20 cellular contexts compared by ENCODE assay signal in genomic region chr12:105928436-105928835, GRCh38.
DNase-seq lines count a peak whose midpoint lies in the region; ATAC-seq and TF ChIP-seq lines count a peak whose summit lies in the region.
"Had no signal": no experiment of that assay in that cellular context is flagged by ENCODE, and none has a peak within 500 bp of the region (broad histone marks: within the 10 kb centered on the region; RNA-seq: fewer than 3 reads in every experiment).

No MANE protein-coding gene starts in this region.

- H3K36me3 ChIP-seq in RWPE2 (ENCODE audit: low read depth) (no peaks in the 10 kb centered on the region), thyroid gland (no peaks in the 10 kb centered on the region), SJCRH30 (no peaks in the 10 kb centered on the region), MG63 (no peaks in the 10 kb centered on the region)
- no peaks in the 10 kb centered on the region for H3K36me3 ChIP-seq in CD8-positive, alpha-beta T cell (ENCODE audit: insufficient read depth, low read length)
- H3K36me3 ChIP-seq: brain microvascular endothelial cell, SJSA1 had no signal

- H3K36me3 Mint-ChIP-seq in CD8-positive, alpha-beta T cell: no peaks in the 10 kb centered on the region
- H3K36me3 Mint-ChIP-seq: activated naive CD8-positive, alpha-beta T cell treated with anti-CD3 and anti-CD28 coated beads, Interleukin-2, amount 10 ng/mL, durations not matched to agents 7 days and 5 days; immature natural killer cell had no signal

- peak; percentile 85 for DNase-seq in RWPE2 (ENCODE audit: low spot score)
- peak; percentile 68 for DNase-seq in kidney tubule cell (ENCODE audit: low spot score)
- peak; percentile 36 to 58 for DNase-seq in thyroid gland
- no peak for DNase-seq in SJCRH30
- DNase-seq in MG63: no peak
- DNase-seq in CD8-positive, alpha-beta T cell: no peak
- DNase-seq: activated CD4-positive, alpha-beta T cell treated with anti-CD3 and anti-CD28 coated beads, Interleukin-2, amount 10 ng/mL, durations not matched to agents 7 days and 5 days; activated naive CD8-positive, alpha-beta T cell treated with anti-CD3 and anti-CD28 coated beads, Interleukin-2, amount 10 ng/mL, durations not matched to agents 7 days and 5 days; brain microvascular endothelial cell; CD4-positive, alpha-beta T cell; DND-41; H9; immature natural killer cell; Karpas-422; NCI-H1092 treated with DMSO at 0.1 percent for 48 hours; NCI-H2171 treated with DMSO at 0.1 percent for 48 hours had no signal

- peaks cover 5% of the 10 kb centered on the region for H3K27me3 Mint-ChIP-seq in CD8-positive, alpha-beta T cell (ENCODE audit: low read depth)
- H3K27me3 Mint-ChIP-seq: activated CD4-positive, alpha-beta T cell treated with anti-CD3 and anti-CD28 coated beads, Interleukin-2, amount 10 ng/mL, durations not matched to agents 7 days and 5 days; activated naive CD8-positive, alpha-beta T cell treated with anti-CD3 and anti-CD28 coated beads, Interleukin-2, amount 10 ng/mL, durations not matched to agents 7 days and 5 days had no signal

- CTCF ChIA-PET in CD8-positive, alpha-beta T cell (lab: Charles Lee): no interaction called here

- no peaks in the 10 kb centered on the region for H3K9me3 ChIP-seq in RWPE2 (ENCODE audit: severe bottlenecking)
- H3K9me3 ChIP-seq in thyroid gland: no peaks in the 10 kb centered on the region
- H3K9me3 ChIP-seq in SJCRH30 (replicated peaks): peaks cover 5% of the 10 kb centered on the region; the same call in 1 of the 2 replicates
- H3K9me3 ChIP-seq in MG63: no peaks in the 10 kb centered on the region
- H3K9me3 ChIP-seq in CD8-positive, alpha-beta T cell (ENCODE audit: low read length): no peaks in the 10 kb centered on the region
- H3K9me3 ChIP-seq: SJSA1 had no signal

- no peak for TF ChIP-seq EP300 in Ishikawa (IDR thresholded peaks at IDR 0.05; ENCODE audit: borderline replicate concordance)

- H3K27me3 ChIP-seq in RWPE2 (ENCODE audit: insufficient read depth, poor library complexity, severe bottlenecking): no peaks in the 10 kb centered on the region
- no peaks in the 10 kb centered on the region for H3K27me3 ChIP-seq in thyroid gland
- no peaks in the 10 kb centered on the region for H3K27me3 ChIP-seq in SJCRH30
- no peaks in the 10 kb centered on the region for H3K27me3 ChIP-seq in MG63
- no peaks in the 10 kb centered on the region for H3K27me3 ChIP-seq in CD8-positive, alpha-beta T cell (ENCODE audit: insufficient read depth, low read length)
- H3K27me3 ChIP-seq: brain microvascular endothelial cell, SJSA1 had no signal

- no peak overlapping the region for H3K4me3 ChIP-seq in RWPE2 (ENCODE audit: severe bottlenecking)
- H3K4me3 ChIP-seq in thyroid gland (replicated peaks in 1 of 3): no peak overlapping the region
- no peak overlapping the region for H3K4me3 ChIP-seq in SJCRH30
- H3K4me3 ChIP-seq in MG63: no peak overlapping the region
- H3K4me3 ChIP-seq in CD8-positive, alpha-beta T cell (ENCODE audit: low read depth, low read length): no peak overlapping the region
- H3K4me3 ChIP-seq: SJSA1 had no signal

- peaks cover 2% of the 10 kb centered on the region for H3K9me3 Mint-ChIP-seq in CD8-positive, alpha-beta T cell
- H3K9me3 Mint-ChIP-seq: activated naive CD8-positive, alpha-beta T cell treated with anti-CD3 and anti-CD28 coated beads, Interleukin-2, amount 10 ng/mL, durations not matched to agents 7 days and 5 days; CD4-positive, alpha-beta T cell; T-helper 1 cell treated with Interleukin-12 subunit alpha and Interleukin-12 subunit beta and Interleukin-4 antibody, amounts not matched to agents 30 μg/mL and 1 μg/mL, for 36 hours had no signal

- H3K27ac Mint-ChIP-seq in CD8-positive, alpha-beta T cell: no peak overlapping the region
- H3K27ac Mint-ChIP-seq: activated CD4-positive, alpha-beta T cell treated with anti-CD3 and anti-CD28 coated beads, Interleukin-2, amount 10 ng/mL, durations not matched to agents 7 days and 5 days; activated naive CD8-positive, alpha-beta T cell treated with anti-CD3 and anti-CD28 coated beads, Interleukin-2, amount 10 ng/mL, durations not matched to agents 7 days and 5 days; activated T-helper 17 cell treated with anti-CD3 and anti-CD28 coated beads, Interleukin-2, amount 50 U/mL, for 72 hours; CD4-positive, alpha-beta T cell; H9; immature natural killer cell; T-helper 1 cell treated with Interleukin-12 subunit alpha and Interleukin-12 subunit beta and Interleukin-4 antibody, amounts not matched to agents 30 μg/mL and 1 μg/mL, for 36 hours had no signal

- peak; percentile 88 for ATAC-seq in RWPE2 (ENCODE audit: low read depth)
- no peak for ATAC-seq in CD8-positive, alpha-beta T cell
- ATAC-seq: activated T-helper 17 cell treated with anti-CD3 and anti-CD28 coated beads, Interleukin-2, amount 50 U/mL, for 72 hours had no signal

- TF ChIP-seq RAD21 in Ishikawa (IDR thresholded peaks at IDR 0.05; ENCODE audit: low read depth): no peak

- TF ChIP-seq CTCF in RWPE2 (IDR thresholded peaks at IDR 0.05; ENCODE audit: poor library complexity, severe bottlenecking) (no peak), thyroid gland (IDR thresholded peaks at IDR 0.05) (no peak)
- TF ChIP-seq CTCF in CD8-positive, alpha-beta T cell (IDR thresholded peaks at IDR 0.05): no peak

- POLR2A ChIA-PET in CD8-positive, alpha-beta T cell (lab: Charles Lee): no interaction called here

- no peaks in the 10 kb centered on the region for H3K4me1 Mint-ChIP-seq in CD8-positive, alpha-beta T cell (ENCODE audit: low read depth)
- H3K4me1 Mint-ChIP-seq: activated CD4-positive, alpha-beta T cell treated with anti-CD3 and anti-CD28 coated beads, Interleukin-2, amount 10 ng/mL, durations not matched to agents 7 days and 5 days; activated naive CD8-positive, alpha-beta T cell treated with anti-CD3 and anti-CD28 coated beads, Interleukin-2, amount 10 ng/mL, durations not matched to agents 7 days and 5 days; activated T-helper 17 cell treated with anti-CD3 and anti-CD28 coated beads, Interleukin-2, amount 50 U/mL, for 72 hours; immature natural killer cell had no signal

- H3K4me3 Mint-ChIP-seq in CD8-positive, alpha-beta T cell: no peak overlapping the region
- H3K4me3 Mint-ChIP-seq: activated CD4-positive, alpha-beta T cell treated with anti-CD3 and anti-CD28 coated beads, Interleukin-2, amount 10 ng/mL, durations not matched to agents 7 days and 5 days; activated naive CD8-positive, alpha-beta T cell treated with anti-CD3 and anti-CD28 coated beads, Interleukin-2, amount 10 ng/mL, durations not matched to agents 7 days and 5 days; activated T-helper 17 cell treated with anti-CD3 and anti-CD28 coated beads, Interleukin-2, amount 50 U/mL, for 72 hours; CD4-positive, alpha-beta T cell; H9; immature natural killer cell; T-helper 1 cell treated with Interleukin-12 subunit alpha and Interleukin-12 subunit beta and Interleukin-4 antibody, amounts not matched to agents 30 μg/mL and 1 μg/mL, for 36 hours had no signal

- H3K27ac ChIP-seq in RWPE2 (ENCODE audit: poor library complexity, severe bottlenecking) (peak overlapping the region; percentile 56), thyroid gland (no peak overlapping the region), SJCRH30 (no peak overlapping the region)
- no peak overlapping the region for H3K27ac ChIP-seq in CD8-positive, alpha-beta T cell (ENCODE audit: low read depth, low read length)
- H3K27ac ChIP-seq: brain microvascular endothelial cell, SJSA1 had no signal

- TF ChIP-seq POLR2A in thyroid gland (IDR thresholded peaks at IDR 0.05): no peak

- WGBS in thyroid gland, 2 donors: 61 to 62% methylated on average over 3 of the region's 3 CpGs

- H3K4me1 ChIP-seq in RWPE2 (ENCODE audit: insufficient read depth, poor library complexity, severe bottlenecking): peaks cover 16% of the 10 kb centered on the region
- H3K4me1 ChIP-seq in thyroid gland: no peaks in the 10 kb centered on the region
- peaks cover 5% of the 10 kb centered on the region; the same call in 1 of the 2 replicates for H3K4me1 ChIP-seq in SJCRH30
- no peaks in the 10 kb centered on the region for H3K4me1 ChIP-seq in CD8-positive, alpha-beta T cell (ENCODE audit: insufficient read depth, low read length)

- intact Hi-C loops in thyroid gland (cut with DNase I): no loop called here
- intact Hi-C loops in CD8-positive, alpha-beta T cell (cut with DNase I, micrococcal nuclease): no loop called here

TF ChIP-seq in Ishikawa, 13 proteins besides CTCF, POLR2A, EP300 and RAD21 (continues in another document):
- no peak for TF ChIP-seq TEAD4 (IDR thresholded peaks at IDR 0.05)
- TF ChIP-seq USF1 (IDR thresholded peaks at IDR 0.05): peak; percentile 54
- TF ChIP-seq REST (IDR thresholded peaks at IDR 0.05; ENCODE audit: low read depth): no peak

Comparison
In these comparisons a context has a peak if more than half of its experiments do, and no peak if none do; other contexts are left out.
1. DNase-seq: peak in RWPE2 (single experiment), kidney tubule cell (single experiment) and thyroid gland (2 of 2); none in SJCRH30 (0 of 2), MG63 (single experiment) and CD8-positive, alpha-beta T cell (0 of 7).